19 cellular contexts compared by ENCODE assay signal in the genomic region with DNA sequence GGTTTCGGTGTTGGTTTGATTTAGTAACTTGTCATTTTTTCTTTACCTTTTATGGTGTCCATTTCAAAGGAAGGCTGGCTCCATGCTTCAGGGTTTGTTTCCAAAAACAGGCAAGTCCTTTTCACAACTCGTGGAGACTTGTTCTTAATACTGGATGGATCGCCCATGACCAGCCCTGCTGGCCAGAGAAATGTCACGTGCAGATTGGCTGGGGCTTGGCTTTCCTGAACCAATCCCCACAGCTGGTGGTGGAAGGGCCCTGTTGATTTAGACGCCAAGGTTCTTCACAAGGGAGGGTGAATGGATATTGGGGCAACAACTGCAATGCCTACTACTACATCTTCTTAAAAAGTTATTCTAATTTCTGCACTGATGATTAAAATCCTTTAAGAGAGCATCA.
A peak's percentile ranks its signal among the peaks of the same experiment; 100 is the strongest.
DNase-seq lines count a peak whose midpoint lies in the region; ATAC-seq, FAIRE-seq and TF ChIP-seq lines count a peak whose summit lies in the region.
"Had no signal": no experiment of that assay in that cellular context is flagged by ENCODE, and none has a peak within 500 bp of the region (broad histone marks: within the 10 kb centered on the region; RNA-seq: fewer than 3 reads in every experiment).

No MANE protein-coding gene starts in this region.

- no peak for TF ChIP-seq RAD21 in HepG2 (CRISPR knock-in tag; IDR thresholded peaks at IDR 0.05)

- H3K36me3 ChIP-seq in right lobe of liver (no peaks in the 10 kb centered on the region), HepG2 (replicated peaks in 1 of 2; ENCODE audit: control insufficient read depth in 1 of 2, insufficient read depth in 2 of 2, low read length in 2 of 2) (no peaks in the 10 kb centered on the region), astrocyte (ENCODE audit: insufficient read depth, low read length) (no peaks in the 10 kb centered on the region)
- H3K36me3 ChIP-seq: BE2C, HAP-1 had no signal

- H3K79me2 ChIP-seq in HepG2 (ENCODE audit: insufficient read depth, low read length), result no peaks in the 10 kb centered on the region
- no peaks in the 10 kb centered on the region for H3K79me2 ChIP-seq in astrocyte (ENCODE audit: insufficient read depth, low read length)

- no peak overlapping the region for H3K4me3 ChIP-seq in right lobe of liver
- H3K4me3 ChIP-seq in HepG2 (replicated peaks in 1 of 3; ENCODE audit: insufficient read depth in 1 of 3, low read depth in 2 of 3, low read length in 3 of 3), result no peak overlapping the region
- no peak overlapping the region for H3K4me3 ChIP-seq in astrocyte (ENCODE audit: insufficient read depth, low read depth, low read length)
- H3K4me3 ChIP-seq: HAP-1 had no signal

- H3K4me1 ChIP-seq in right lobe of liver (peaks cover 0 to 26% (median 13%) of the 10 kb centered on the region in 4 donors), HepG2 (ENCODE audit: insufficient read depth, low read length) (peaks cover 20% of the 10 kb centered on the region), astrocyte (ENCODE audit: insufficient read depth, low read length) (no peaks in the 10 kb centered on the region)
- H3K4me1 ChIP-seq: BE2C had no signal

- H3K36me3 Mint-ChIP-seq in astrocyte (ENCODE audit: low read depth, unreplicated experiment), result peaks cover 10% of the 10 kb centered on the region
- H3K36me3 Mint-ChIP-seq: CD14-positive monocyte; CD8-positive, alpha-beta T cell had no signal

- ATAC-seq in right lobe of liver (no peak), HepG2 (no peak)
- ATAC-seq: CD8-positive, alpha-beta T cell had no signal

- DNase-seq in right lobe of liver, result no peak
- no peak for DNase-seq in HepG2 (ENCODE audit: low spot score)
- DNase-seq in astrocyte (ENCODE audit: low read depth), result no peak
- DNase-seq in iPS-NIHi11 (ENCODE audit: low spot score), result peak; percentile 39
- DNase-seq in activated CD8-positive, alpha-beta memory T cell treated with anti-CD3 and anti-CD28 coated beads, Interleukin-2, amount 50 U/mL, for 4 hours, result no peak
- DNase-seq in hippocampal formation (lab: John Stamatoyannopoulos, UW), result no peak
- DNase-seq in NCI-H524 (lab: John Stamatoyannopoulos, UW), result no peak
- DNase-seq: BE2C; CD8-positive, alpha-beta T cell; COR-L47; DMS153; DMS79 treated with DMSO at 0.1 percent for 48 hours; EL had no signal

- H3K27me3 ChIP-seq in right lobe of liver (no peaks in the 10 kb centered on the region), HepG2 (ENCODE audit: control insufficient read depth in 1 of 2, insufficient read depth in 2 of 2, low read length in 2 of 2) (peaks cover 0 to 8% of the 10 kb centered on the region in 2 experiments; a peak in 2 of 5 replicates), astrocyte (ENCODE audit: insufficient read depth, low read length) (no peaks in the 10 kb centered on the region)
- H3K27me3 ChIP-seq: BE2C had no signal

- H3K9me3 ChIP-seq in right lobe of liver (no peaks in the 10 kb centered on the region), HepG2 (ENCODE audit: low read length) (no peaks in the 10 kb centered on the region), astrocyte (ENCODE audit: insufficient read depth, low read depth, low read length) (no peaks in the 10 kb centered on the region)
- H3K9me3 ChIP-seq: BE2C, HAP-1 had no signal

- H3K4me2 ChIP-seq in HepG2 (ENCODE audit: low read depth, low read length), result no peak overlapping the region
- no peak overlapping the region for H3K4me2 ChIP-seq in astrocyte (ENCODE audit: low read length)

- no peak overlapping the region for H2AFZ ChIP-seq in HepG2 (ENCODE audit: low read length)
- H2AFZ ChIP-seq in astrocyte (ENCODE audit: low read depth, low read length), result no peak overlapping the region

- no peak overlapping the region for H3K9ac ChIP-seq in HepG2 (ENCODE audit: insufficient read depth, low read depth, low read length)
- H3K9ac ChIP-seq in astrocyte (ENCODE audit: low read length), result no peak overlapping the region

- H3K4me3 Mint-ChIP-seq in astrocyte (ENCODE audit: unreplicated experiment), result no peak overlapping the region
- H3K4me3 Mint-ChIP-seq: CD14-positive monocyte; CD8-positive, alpha-beta T cell had no signal

- 85% methylated on average over 2 of the region's 5 CpGs for WGBS in right lobe of liver (ENCODE audit: insufficient coverage, low coverage, low lambda C conversion rate, missing lambda C conversion rate)
- 57% methylated on average over 5 of the region's 5 CpGs for WGBS in HepG2 (ENCODE audit: low lambda C conversion rate)

- FAIRE-seq in HepG2 (lab: Jason Lieb, UNC) (no peak), astrocyte (lab: Jason Lieb, UNC) (no peak)
- FAIRE-seq: A204.1, D721Med, GM12891, H1 had no signal

- POLR2A ChIA-PET in HepG2 (lab: Yijun Ruan, JAX), result no interaction called here

- H3K4me1 Mint-ChIP-seq in astrocyte (ENCODE audit: low read depth, unreplicated experiment), result peaks cover 13% of the 10 kb centered on the region
- H3K4me1 Mint-ChIP-seq: CD14-positive monocyte had no signal

- TF ChIP-seq CTCF in right lobe of liver (IDR thresholded peaks at IDR 0.05) (no peak), HepG2 (CRISPR knock-in tag; IDR thresholded peaks at IDR 0.05) (no peak), astrocyte (IDR thresholded peaks at IDR 0.05; ENCODE audit: insufficient read depth, low read depth, low read length) (no peak)

- peak overlapping the region; percentile 55 to 99 (median 96) for H3K27ac ChIP-seq in right lobe of liver
- no peak overlapping the region for H3K27ac ChIP-seq in HepG2 (ENCODE audit: extremely low read length, insufficient read depth, low read length)
- no peak overlapping the region for H3K27ac ChIP-seq in astrocyte (ENCODE audit: low read depth, low read length)

- BruUV-seq in HepG2 (replicated peaks; lab: Mats Ljungman, UMichigan), result no TSS peak

- H3K27me3 Mint-ChIP-seq in astrocyte (ENCODE audit: low read depth, unreplicated experiment), result no peaks in the 10 kb centered on the region

- intact Hi-C loops in right lobe of liver (cut with DNase I) (no loop called here), HepG2 (cut with micrococcal nuclease; ENCODE audit: unreplicated experiment) (no loop called here)

- peak overlapping the region; percentile 63 for H3K27ac Mint-ChIP-seq in astrocyte (ENCODE audit: unreplicated experiment)
- H3K27ac Mint-ChIP-seq: CD8-positive, alpha-beta T cell had no signal

- H3K9me3 Mint-ChIP-seq in astrocyte (ENCODE audit: unreplicated experiment), result peaks cover 5% of the 10 kb centered on the region
- H3K9me3 Mint-ChIP-seq: CD8-positive, alpha-beta T cell had no signal

- in situ Hi-C loops in HepG2 (cut with HindIII; ENCODE audit: extremely low pct_ligation_motif_present, low pct_unique_long_range_greater_than_20kb), result no loop called here

- TF ChIP-seq EP300 in HepG2 (IDR thresholded peaks at IDR 0.05; ENCODE audit: low read depth in 2 of 2, low read length in 2 of 2) (no peak), HepG2 (CRISPR knock-in tag; IDR thresholded peaks at IDR 0.05; ENCODE audit: borderline replicate concordance) (no peak)

- CTCF ChIA-PET in HepG2 (lab: Yijun Ruan, JAX; ENCODE audit: low intra/inter-chr PET ratio, low total read pairs), result no interaction called here

- H4K20me1 ChIP-seq in HepG2 (ENCODE audit: insufficient read depth, low read length) (no peaks in the 10 kb centered on the region), astrocyte (ENCODE audit: insufficient read depth, low read length) (no peaks in the 10 kb centered on the region)

- TF ChIP-seq POLR2A in right lobe of liver (IDR thresholded peaks at IDR 0.05), result no peak
- no peak for TF ChIP-seq POLR2A in HepG2 (IDR thresholded peaks at IDR 0.05; ENCODE audit: insufficient read depth in 1 of 2, low read depth in 2 of 2, low read length in 2 of 2)

TF ChIP-seq in HepG2, 621 proteins besides CTCF, POLR2A, EP300 and RAD21:
- no peak for TF ChIP-seq ZNF530 (CRISPR knock-in tag; IDR thresholded peaks at IDR 0.05; ENCODE audit: low read depth)
- no peak for TF ChIP-seq ZNF674 (CRISPR knock-in tag; IDR thresholded peaks at IDR 0.05; ENCODE audit: low read depth)
- TF ChIP-seq TP53 (CRISPR knock-in tag; conservative IDR thresholded peaks at IDR 0.05), result no peak
- TF ChIP-seq NCOA1 (CRISPR knock-in tag; IDR thresholded peaks at IDR 0.05), result no peak
- no peak for TF ChIP-seq ZNF230 (CRISPR knock-in tag; IDR thresholded peaks at IDR 0.05)
- TF ChIP-seq, protein P1, sequence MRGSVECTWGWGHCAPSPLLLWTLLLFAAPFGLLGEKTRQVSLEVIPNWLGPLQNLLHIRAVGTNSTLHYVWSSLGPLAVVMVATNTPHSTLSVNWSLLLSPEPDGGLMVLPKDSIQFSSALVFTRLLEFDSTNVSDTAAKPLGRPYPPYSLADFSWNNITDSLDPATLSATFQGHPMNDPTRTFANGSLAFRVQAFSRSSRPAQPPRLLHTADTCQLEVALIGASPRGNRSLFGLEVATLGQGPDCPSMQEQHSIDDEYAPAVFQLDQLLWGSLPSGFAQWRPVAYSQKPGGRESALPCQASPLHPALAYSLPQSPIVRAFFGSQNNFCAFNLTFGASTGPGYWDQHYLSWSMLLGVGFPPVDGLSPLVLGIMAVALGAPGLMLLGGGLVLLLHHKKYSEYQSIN (CRISPR knock-in tag; IDR thresholded peaks at IDR 0.05; ENCODE audit: borderline replicate concordance), result no peak
- TF ChIP-seq ZNF761 (CRISPR knock-in tag; conservative IDR thresholded peaks at IDR 0.05), result no peak
- no peak for TF ChIP-seq STAT5B (CRISPR knock-in tag; IDR thresholded peaks at IDR 0.05)
- TF ChIP-seq GPN1 (CRISPR knock-in tag; IDR thresholded peaks at IDR 0.05; ENCODE audit: borderline replicate concordance), result no peak
- TF ChIP-seq RFX1 (IDR thresholded peaks at IDR 0.05), result no peak
- TF ChIP-seq BHLHE40 (IDR thresholded peaks at IDR 0.05; ENCODE audit: low read length), result no peak

Comparison
In these comparisons a context has a peak if more than half of its experiments do, and no peak if none do; other contexts are left out.
1. H3K27ac ChIP-seq: peak in right lobe of liver (3 of 3); none in HepG2 (single experiment) and astrocyte (single experiment).